In genomic region chrX:108257556-108257955, GRCh38 we compare ENCODE assay signal across 18 cellular contexts.
DNase-seq lines count a peak whose midpoint lies in the region; ATAC-seq, FAIRE-seq and TF ChIP-seq lines count a peak whose summit lies in the region.
"Had no signal": no experiment of that assay in that cellular context is flagged by ENCODE, and none has a peak within 500 bp of the region (broad histone marks: within the 10 kb centered on the region; RNA-seq: fewer than 3 reads in every experiment).

No MANE protein-coding gene starts in this region.

- H3K9me3 ChIP-seq in A549 (no peaks in the 10 kb centered on the region; the same call in 2 of the 3 replicates), IMR-90 (ENCODE audit: control insufficient read depth, insufficient read depth, low read length) (no peaks in the 10 kb centered on the region; the same call in 1 of the 2 replicates)
- H3K9me3 ChIP-seq: Caco-2 had no signal

- H3K27me3 Mint-ChIP-seq in natural killer cell treated with Interleukin-12 subunit alpha and Interleukin-12 subunit beta and Interleukin-15 and Interleukin-18, amount 100 ng/mL, for 72 hours = peaks cover 17 to 21% of the 10 kb centered on the region in 2 donors
- H3K27me3 Mint-ChIP-seq in activated T-helper 1 cell treated with anti-CD3 and anti-CD28 coated beads, Interleukin-12 subunit alpha, Interleukin-12 subunit beta, Interleukin-2, Interleukin-4 antibody, amounts not matched to agents 30 ng/mL and 10 ng/mL and 1 ng/mL, durations not matched to agents 14 hours and 24 hours and 36 hours (ENCODE audit: insufficient read depth) = no peaks in the 10 kb centered on the region

- H2BK15ac ChIP-seq in IMR-90 (ENCODE audit: low read depth, low read length) = no peak overlapping the region; the same call in 2 of the 3 replicates

- no peaks in the 10 kb centered on the region for H3K4me1 Mint-ChIP-seq in natural killer cell treated with Interleukin-12 subunit alpha and Interleukin-12 subunit beta and Interleukin-15 and Interleukin-18, amount 100 ng/mL, for 72 hours (ENCODE audit: low read depth in 2 of 2)
- H3K4me1 Mint-ChIP-seq in activated T-helper 1 cell treated with anti-CD3 and anti-CD28 coated beads, Interleukin-12 subunit alpha, Interleukin-12 subunit beta, Interleukin-2, Interleukin-4 antibody, amounts not matched to agents 30 ng/mL and 10 ng/mL and 1 ng/mL, durations not matched to agents 14 hours and 24 hours and 36 hours (ENCODE audit: low read depth) = no peaks in the 10 kb centered on the region

- intact Hi-C loops in IMR-90 (cut with micrococcal nuclease) = no loop called here
- intact Hi-C loops in activated T-helper 1 cell treated with anti-CD3 and anti-CD28 coated beads, Interleukin-12 subunit alpha, Interleukin-12 subunit beta, Interleukin-2, Interleukin-4 antibody, amounts not matched to agents 30 ng/mL and 10 ng/mL and 1 ng/mL, durations not matched to agents 14 hours and 24 hours and 36 hours (cut with micrococcal nuclease) = no loop called here

- H2AK5ac ChIP-seq in IMR-90 (ENCODE audit: low read depth, low read length) = no peak overlapping the region

- H3K36me3 ChIP-seq in IMR-90 (ENCODE audit: control insufficient read depth, insufficient read depth, low read length) = no peaks in the 10 kb centered on the region

- H3K9ac ChIP-seq in IMR-90 (ENCODE audit: low read depth, low read length) = no peak overlapping the region

- no peak overlapping the region for H2AK9ac ChIP-seq in IMR-90 (replicated peaks; ENCODE audit: low read depth, low read length, poor library complexity)

- dilution Hi-C loops in IMR-90 (cut with HindIII; ENCODE audit: low sequenced_read_pairs, unreplicated experiment) = no loop called here

- WGBS in A549 (ENCODE audit: missing lambda C conversion rate) = 74% methylated on average over 5 of the region's 5 CpGs
- 80 to 97% methylated on average over 1 to 2 of the region's 5 CpGs for WGBS in IMR-90 (ENCODE audit: extremely low coverage in 2 of 2, insufficient read length in 1 of 2), 2 experiments

- H3K18ac ChIP-seq in IMR-90 (ENCODE audit: low read depth, low read length) = no peak overlapping the region; the same call in 1 of the 2 replicates

- ATAC-seq in A549 = no peak
- ATAC-seq in IMR-90 (ENCODE audit: low read depth) = no peak
- no peak for ATAC-seq in natural killer cell treated with Interleukin-12 subunit alpha and Interleukin-12 subunit beta and Interleukin-15 and Interleukin-18, amount 100 ng/mL, for 72 hours
- ATAC-seq: HCT116 had no signal

- TF ChIP-seq EP300 in A549 (IDR thresholded peaks at IDR 0.05) = no peak

- no peak overlapping the region for H2BK5ac ChIP-seq in IMR-90 (ENCODE audit: low read depth, low read length, poor library complexity, severe bottlenecking)

- no peak overlapping the region for H3K23ac ChIP-seq in IMR-90 (ENCODE audit: low read depth, low read length)

- H3K9me3 Mint-ChIP-seq in natural killer cell treated with Interleukin-12 subunit alpha and Interleukin-12 subunit beta and Interleukin-15 and Interleukin-18, amount 100 ng/mL, for 72 hours = peaks cover 2% of the 10 kb centered on the region
- H3K9me3 Mint-ChIP-seq in activated T-helper 1 cell treated with anti-CD3 and anti-CD28 coated beads, Interleukin-12 subunit alpha, Interleukin-12 subunit beta, Interleukin-2, Interleukin-4 antibody, amounts not matched to agents 30 ng/mL and 10 ng/mL and 1 ng/mL, durations not matched to agents 14 hours and 24 hours and 36 hours = no peaks in the 10 kb centered on the region
- H3K9me3 Mint-ChIP-seq: CD4-positive, alpha-beta T cell; HFFc6 had no signal

- no peaks in the 10 kb centered on the region for H3K79me1 ChIP-seq in IMR-90 (ENCODE audit: low read depth in 1 of 2, low read length in 2 of 2)

- H3K36me3 Mint-ChIP-seq in natural killer cell treated with Interleukin-12 subunit alpha and Interleukin-12 subunit beta and Interleukin-15 and Interleukin-18, amount 100 ng/mL, for 72 hours = no peaks in the 10 kb centered on the region
- no peaks in the 10 kb centered on the region for H3K36me3 Mint-ChIP-seq in activated T-helper 1 cell treated with anti-CD3 and anti-CD28 coated beads, Interleukin-12 subunit alpha, Interleukin-12 subunit beta, Interleukin-2, Interleukin-4 antibody, amounts not matched to agents 30 ng/mL and 10 ng/mL and 1 ng/mL, durations not matched to agents 14 hours and 24 hours and 36 hours (ENCODE audit: low read depth)

- H4K8ac ChIP-seq in IMR-90 (ENCODE audit: low read depth in 2 of 2, low read length in 2 of 2) = no peak overlapping the region

- FAIRE-seq in A549 (lab: Jason Lieb, UNC) (peak; percentile 77), colon (lab: Jason Lieb, UNC) (peak; percentile 57)
- FAIRE-seq: A204.1, D721Med had no signal

- in situ Hi-C loops in IMR-90 (cut with MboI; ENCODE audit: low sequenced_read_pairs) = no loop called here

- no peak overlapping the region for H3K56ac ChIP-seq in IMR-90 (ENCODE audit: extremely low read depth, insufficient read depth, low read length)

- H3K27ac Mint-ChIP-seq in natural killer cell treated with Interleukin-12 subunit alpha and Interleukin-12 subunit beta and Interleukin-15 and Interleukin-18, amount 100 ng/mL, for 72 hours = no peak overlapping the region
- no peak overlapping the region for H3K27ac Mint-ChIP-seq in activated T-helper 1 cell treated with anti-CD3 and anti-CD28 coated beads, Interleukin-12 subunit alpha, Interleukin-12 subunit beta, Interleukin-2, Interleukin-4 antibody, amounts not matched to agents 30 ng/mL and 10 ng/mL and 1 ng/mL, durations not matched to agents 14 hours and 24 hours and 36 hours
- H3K27ac Mint-ChIP-seq: CD4-positive, alpha-beta T cell; HFFc6 had no signal

- H4K91ac ChIP-seq in IMR-90 (ENCODE audit: insufficient read depth, low read depth, low read length) = 0 out of 2 replicates have a peak overlapping the region, but pooled peaks have one; percentile 9

- no peak overlapping the region for H2BK20ac ChIP-seq in IMR-90 (ENCODE audit: low read depth, low read length)

- CTCF ChIA-PET in A549 (lab: Yijun Ruan, JAX) = interaction anchor here (1.3 kb wide), 1 partner anchor 12 kb away, joined by 3 read pairs; no protein-coding TSS in a partner anchor
- CTCF ChIA-PET in IMR-90 (lab: Yijun Ruan, JAX) = no interaction called here

- POLR2A ChIA-PET in A549 (lab: Yijun Ruan, JAX) (no interaction called here), IMR-90 (lab: Charles Lee; ENCODE audit: unreplicated experiment) (no interaction called here)

- no peak overlapping the region for H3K27ac ChIP-seq in A549
- no peak overlapping the region for H3K27ac ChIP-seq in IMR-90 (ENCODE audit: insufficient read depth, low read length)
- H3K27ac ChIP-seq: C4-2B, HL-60 had no signal

- no TSS peak for BruUV-seq in IMR-90 (replicated peaks; lab: Mats Ljungman, UMichigan)

- H3K27me3 ChIP-seq in IMR-90 (ENCODE audit: control insufficient read depth, insufficient read depth, low read length) = no peaks in the 10 kb centered on the region; the same call in none of the 2 replicates

- no peak overlapping the region for H3K14ac ChIP-seq in IMR-90 (replicated peaks; ENCODE audit: low read depth, low read length)

- DNase-seq in A549 (ENCODE audit: low read depth in 1 of 2, low spot score in 1 of 2) (no peak), IMR-90 (no peak), kidney tubule cell (ENCODE audit: low spot score) (peak; percentile 17)
- no peak for DNase-seq in natural killer cell treated with Interleukin-12 subunit alpha and Interleukin-12 subunit beta and Interleukin-15 and Interleukin-18, amount 100 ng/mL, for 72 hours (ENCODE audit: low spot score)
- DNase-seq in activated T-helper 1 cell treated with anti-CD3 and anti-CD28 coated beads, Interleukin-12 subunit alpha, Interleukin-12 subunit beta, Interleukin-2, Interleukin-4 antibody, amounts not matched to agents 30 ng/mL and 10 ng/mL and 1 ng/mL, durations not matched to agents 14 hours and 24 hours and 36 hours (ENCODE audit: low spot score) = no peak
- DNase-seq: AML-193; Caco-2; CD4-positive, alpha-beta T cell; GF-D8; GOT3; H7; HFFc6 had no signal

- H3K4me1 ChIP-seq in A549 (peaks cover 16% of the 10 kb centered on the region), IMR-90 (ENCODE audit: control insufficient read depth, insufficient read depth, low read length) (peaks cover 4% of the 10 kb centered on the region)

- peak overlapping the region; percentile 14 for H2BK120ac ChIP-seq in IMR-90 (ENCODE audit: low read depth, low read length)

- no peak overlapping the region for H3K4me3 ChIP-seq in A549
- no peak overlapping the region for H3K4me3 ChIP-seq in IMR-90 (ENCODE audit: insufficient read depth, low read depth, low read length)

- TF ChIP-seq RAD21 in A549 (conservative IDR thresholded peaks at IDR 0.05 in 1 of 2, IDR thresholded peaks at IDR 0.05 in 1 of 2) = no peak
- no peak for TF ChIP-seq RAD21 in IMR-90 (IDR thresholded peaks at IDR 0.05; ENCODE audit: low read length)

- no peak for TF ChIP-seq POLR2A in A549 (IDR thresholded peaks at IDR 0.05; ENCODE audit: low read length)
- no peak for TF ChIP-seq POLR2A in IMR-90 (IDR thresholded peaks at IDR 0.05; ENCODE audit: low read depth, low read length)

- H3K4ac ChIP-seq in IMR-90 (ENCODE audit: low read depth, low read length) = peak overlapping the region; percentile 25; the same call in 1 of the 2 replicates

- no peak overlapping the region; the same call in 1 of the 2 replicates for H4K5ac ChIP-seq in IMR-90 (ENCODE audit: low read depth, low read length)

- H3K9me1 ChIP-seq in IMR-90 (ENCODE audit: insufficient read depth, low read length) = no peaks in the 10 kb centered on the region

- TF ChIP-seq CTCF in A549 (IDR thresholded peaks at IDR 0.05) (no peak), IMR-90 (conservative IDR thresholded peaks at IDR 0.05; ENCODE audit: low read depth, low read length) (no peak)

- no peaks in the 10 kb centered on the region for H4K20me1 ChIP-seq in IMR-90 (ENCODE audit: insufficient read depth, low read length)

- H2AFZ ChIP-seq in IMR-90 (replicated peaks; ENCODE audit: low read length, poor library complexity) = no peak overlapping the region

- H3K4me3 Mint-ChIP-seq in natural killer cell treated with Interleukin-12 subunit alpha and Interleukin-12 subunit beta and Interleukin-15 and Interleukin-18, amount 100 ng/mL, for 72 hours = no peak overlapping the region
- no peak overlapping the region for H3K4me3 Mint-ChIP-seq in activated T-helper 1 cell treated with anti-CD3 and anti-CD28 coated beads, Interleukin-12 subunit alpha, Interleukin-12 subunit beta, Interleukin-2, Interleukin-4 antibody, amounts not matched to agents 30 ng/mL and 10 ng/mL and 1 ng/mL, durations not matched to agents 14 hours and 24 hours and 36 hours
- H3K4me3 Mint-ChIP-seq: CD4-positive, alpha-beta T cell; HFFc6 had no signal

- no peak overlapping the region for H3K4me2 ChIP-seq in A549
- no peak overlapping the region for H3K4me2 ChIP-seq in IMR-90 (ENCODE audit: low read depth, low read length)

TF ChIP-seq in IMR-90, 13 proteins besides CTCF, POLR2A, EP300 and RAD21:
- no peak for TF ChIP-seq MAZ (IDR thresholded peaks at IDR 0.05; ENCODE audit: borderline replicate concordance, low read depth, low read length)
- TF ChIP-seq FOS (IDR thresholded peaks at IDR 0.05; ENCODE audit: low read depth, low read length) = no peak
- no peak for TF ChIP-seq NFE2L2 (IDR thresholded peaks at IDR 0.05; ENCODE audit: low read depth, low read length)
- TF ChIP-seq RFX5 (IDR thresholded peaks at IDR 0.05; ENCODE audit: low read depth, low read length) = no peak
